In genomic region chr18:12990662-12990976, GRCh38 we compare ENCODE assay signal across 1 cellular context.
TF ChIP-seq lines count a peak whose summit lies in the region.

No MANE protein-coding gene starts in this region.

TF ChIP-seq in K562, 482 proteins besides CTCF, POLR2A, EP300 and RAD21 (continued from another document and continues in another):
- TF ChIP-seq ZBTB8A (IDR thresholded peaks at IDR 0.05; ENCODE audit: partially characterized antibody) (no peak), MYBL2 (IDR thresholded peaks at IDR 0.05; ENCODE audit: low read depth) (no peak), MYBL2 (CRISPR knock-in tag; IDR thresholded peaks at IDR 0.05; ENCODE audit: borderline replicate concordance) (no peak), CREM (IDR thresholded peaks at IDR 0.05; ENCODE audit: low read depth) (no peak), ZNF140 (CRISPR knock-in tag; IDR thresholded peaks at IDR 0.05) (no peak), MTA3 (IDR thresholded peaks at IDR 0.05; ENCODE audit: borderline replicate concordance) (no peak), PHF20 (IDR thresholded peaks at IDR 0.05; ENCODE audit: partially characterized antibody) (peak; percentile 58), COPS2 (conservative IDR thresholded peaks at IDR 0.05) (no peak), PKNOX1 (IDR thresholded peaks at IDR 0.05) (no peak), ZNF197 (CRISPR knock-in tag; IDR thresholded peaks at IDR 0.05; ENCODE audit: low read depth) (0 out of 2 replicates have a peak, but pooled peaks have one; percentile 25), KDM4B (IDR thresholded peaks at IDR 0.05; ENCODE audit: borderline replicate concordance in 2 of 2, low read depth in 1 of 2) (no peak), MAFG (tag; conservative IDR thresholded peaks at IDR 0.05) (no peak), ZNF444 (CRISPR knock-in tag; IDR thresholded peaks at IDR 0.05) (no peak), ATF1 (CRISPR knock-in tag; IDR thresholded peaks at IDR 0.05) (no peak), ATF1 (tag; IDR thresholded peaks at IDR 0.05) (no peak), YBX1 (IDR thresholded peaks at IDR 0.05) (no peak), ZFPM2 (CRISPR knock-in tag; IDR thresholded peaks at IDR 0.05) (no peak), HEY1 (CRISPR knock-in tag; IDR thresholded peaks at IDR 0.05; ENCODE audit: borderline replicate concordance) (no peak), STAT5A (IDR thresholded peaks at IDR 0.05; ENCODE audit: borderline replicate concordance, low read length) (no peak), NFRKB (IDR thresholded peaks at IDR 0.05; ENCODE audit: low read depth) (peak; percentile 45; the same call in 1 of the 2 replicates), BACH1 (tag; IDR thresholded peaks at IDR 0.05) (no peak), CEBPG (CRISPR knock-in tag; IDR thresholded peaks at IDR 0.05) (no peak), CEBPG (tag; conservative IDR thresholded peaks at IDR 0.05 in 1 of 2, IDR thresholded peaks at IDR 0.05 in 1 of 2) (no peak), ZNF134 (CRISPR knock-in tag; conservative IDR thresholded peaks at IDR 0.05) (no peak), SREBF2 (CRISPR knock-in tag; IDR thresholded peaks at IDR 0.05) (no peak), SMARCE1 (IDR thresholded peaks at IDR 0.05) (no peak), JUN (IDR thresholded peaks at IDR 0.05; ENCODE audit: borderline replicate concordance, low read depth, low read length) (no peak), JUN (CRISPR knock-in tag; IDR thresholded peaks at IDR 0.05; ENCODE audit: borderline replicate concordance) (no peak), ZNF407 (IDR thresholded peaks at IDR 0.05; ENCODE audit: low read depth) (no peak), UBTF (IDR thresholded peaks at IDR 0.05; ENCODE audit: borderline replicate concordance in 1 of 2, low read depth in 2 of 2, low read length in 2 of 2) (0 out of 4 replicates have a peak, but pooled peaks of 1 of the 2 experiments have one; percentile 11), POLR2AphosphoS5 (IDR thresholded peaks at IDR 0.05; ENCODE audit: control insufficient read depth, insufficient read depth, low read depth, low read length) (no peak), HNRNPLL (IDR thresholded peaks at IDR 0.05; ENCODE audit: low read depth, low read length, poor library complexity, severe bottlenecking) (no peak), ETV1 (tag; conservative IDR thresholded peaks at IDR 0.05; ENCODE audit: low read depth) (0 out of 2 replicates have a peak, but pooled peaks have one; percentile 43), ZNF766 (CRISPR knock-in tag; conservative IDR thresholded peaks at IDR 0.05) (0 out of 2 replicates have a peak, but pooled peaks have one; percentile 18), ZBTB11 (CRISPR knock-in tag; IDR thresholded peaks at IDR 0.05) (0 out of 6 replicates have a peak, but pooled peaks of 1 of the 3 experiments have one; percentile 5), LEF1 (IDR thresholded peaks at IDR 0.05) (0 out of 2 replicates have a peak, but pooled peaks have one; percentile 15), EWSR1 (IDR thresholded peaks at IDR 0.05; ENCODE audit: borderline replicate concordance, low read depth, partially characterized antibody) (no peak), TAF1 (IDR thresholded peaks at IDR 0.05; ENCODE audit: control insufficient read depth, extremely low read depth, insufficient read depth, low read length, severe bottlenecking) (no peak), ZNF232 (CRISPR knock-in tag; IDR thresholded peaks at IDR 0.05) (no peak), ZNF354B (CRISPR knock-in tag; IDR thresholded peaks at IDR 0.05) (no peak), ZNF592 (IDR thresholded peaks at IDR 0.05) (0 out of 2 replicates have a peak, but pooled peaks have one; percentile 36), MTA2 (IDR thresholded peaks at IDR 0.05; ENCODE audit: low read depth) (no peak), STAT6 (CRISPR knock-in tag; IDR thresholded peaks at IDR 0.05) (no peak), CC2D1A (IDR thresholded peaks at IDR 0.05) (no peak)
